In genomic region chr3:7260975-7261374, GRCh38 we compare ENCODE assay signal across 15 cellular contexts.
DNase-seq lines count a peak whose midpoint lies in the region; ATAC-seq and TF ChIP-seq lines count a peak whose summit lies in the region.
"Had no signal": no experiment of that assay in that cellular context is flagged by ENCODE, and none has a peak within 500 bp of the region (broad histone marks: within the 10 kb centered on the region; RNA-seq: fewer than 3 reads in every experiment).

No MANE protein-coding gene starts in this region.

- CTCF ChIA-PET in WTC11 (lab: Charles Lee), result no interaction called here

- peaks cover 11% of the 10 kb centered on the region for H3K9me3 Mint-ChIP-seq in WTC11

- ATAC-seq in WTC11, result peak; percentile 92
- ATAC-seq: CD8-positive, alpha-beta T cell; HCT116 had no signal

- TF ChIP-seq CTCF in WTC11 (IDR thresholded peaks at IDR 0.05), result no peak

- DNase-seq in H7 (peak; percentile 19), WTC11 (ENCODE audit: low spot score) (no peak), iPS DF 19.7 (ENCODE audit: low read depth, low spot score) (peak; percentile 1), RKO (ENCODE audit: low spot score) (no peak), NCI-H69 (lab: John Stamatoyannopoulos, UW) (no peak), HCEC 1CT (no peak)
- DNase-seq: Caco-2; CD4-positive, CD25-positive, alpha-beta regulatory T cell; CD8-positive, alpha-beta T cell; DMS153; DND-41; GM23248 had no signal

- no peaks in the 10 kb centered on the region for H3K27me3 ChIP-seq in H7 (ENCODE audit: control insufficient read depth, insufficient read depth, low read length)
- H3K27me3 ChIP-seq: BLaER1 had no signal

- peaks cover 15% of the 10 kb centered on the region for H3K4me1 Mint-ChIP-seq in WTC11
- H3K4me1 Mint-ChIP-seq: B cell; CD4-positive, CD25-positive, alpha-beta regulatory T cell had no signal

- no peak overlapping the region for H3K4me3 Mint-ChIP-seq in WTC11
- H3K4me3 Mint-ChIP-seq: B cell; CD8-positive, alpha-beta T cell had no signal

- no peaks in the 10 kb centered on the region for H3K36me3 ChIP-seq in H7 (replicated peaks; ENCODE audit: control insufficient read depth, insufficient read depth, low read length)
- H3K36me3 ChIP-seq: BLaER1 had no signal

- 0 out of 2 replicates have a peak, but pooled peaks cover 3% of the 10 kb centered on the region for H3K36me3 Mint-ChIP-seq in WTC11
- H3K36me3 Mint-ChIP-seq: CD4-positive, CD25-positive, alpha-beta regulatory T cell; CD8-positive, alpha-beta T cell had no signal

- no peaks in the 10 kb centered on the region for H3K27me3 Mint-ChIP-seq in WTC11 (ENCODE audit: low read depth)
- H3K27me3 Mint-ChIP-seq: B cell; CD4-positive, CD25-positive, alpha-beta regulatory T cell had no signal

- no peak overlapping the region for H3K4me3 ChIP-seq in H7 (ENCODE audit: insufficient read depth, low read depth, low read length)
- H3K4me3 ChIP-seq: BLaER1, GM23248 had no signal

- no peak overlapping the region for H3K27ac Mint-ChIP-seq in WTC11
- H3K27ac Mint-ChIP-seq: B cell; CD4-positive, CD25-positive, alpha-beta regulatory T cell; CD8-positive, alpha-beta T cell had no signal

- POLR2A ChIA-PET in WTC11 (lab: Charles Lee), result no interaction called here

TF ChIP-seq in WTC11, 78 proteins besides CTCF, POLR2A, EP300 and RAD21:
- TF ChIP-seq ZSCAN18 (CRISPR knock-in tag; IDR thresholded peaks at IDR 0.05) (no peak), ZBTB43 (CRISPR knock-in tag; IDR thresholded peaks at IDR 0.05) (no peak), ZNF138 (CRISPR knock-in tag; conservative IDR thresholded peaks at IDR 0.05) (no peak), FOXJ3 (CRISPR knock-in tag; IDR thresholded peaks at IDR 0.05; ENCODE audit: borderline replicate concordance) (no peak), ZNF219 (CRISPR knock-in tag; IDR thresholded peaks at IDR 0.05; ENCODE audit: borderline replicate concordance) (no peak), NFE2L1 (CRISPR knock-in tag; IDR thresholded peaks at IDR 0.05) (no peak), ZNF512 (CRISPR knock-in tag; IDR thresholded peaks at IDR 0.05; ENCODE audit: borderline replicate concordance) (no peak), FOXP1 (CRISPR knock-in tag; IDR thresholded peaks at IDR 0.05; ENCODE audit: borderline replicate concordance) (no peak)

Comparison
In these comparisons a context has a peak if more than half of its experiments do, and no peak if none do; other contexts are left out.
1. DNase-seq: peak in H7 (single experiment) and iPS DF 19.7 (single experiment); none in WTC11 (single experiment), RKO (single experiment), NCI-H69 (single experiment) and HCEC 1CT (single experiment).